8 cellular contexts compared by ENCODE assay signal in genomic region chr11:63937713-63938480, GRCh38. TPM values are rescaled to one million over a fixed set of nuclear protein-coding genes. Genes with fewer than 3 reads are reported as not detected.
DNase-seq lines count a peak whose midpoint lies in the region; ATAC-seq and TF ChIP-seq lines count a peak whose summit lies in the region.

No MANE protein-coding gene starts in this region.

- ATAC-seq in GM18517 (IDR thresholded peaks at IDR 0.05; ENCODE audit: unreplicated experiment) (peak; percentile 16), HG03135 (IDR thresholded peaks at IDR 0.05; ENCODE audit: unreplicated experiment) (peak; percentile 13), HG03108 (IDR thresholded peaks at IDR 0.05; ENCODE audit: unreplicated experiment) (no peak), GM19351 (IDR thresholded peaks at IDR 0.05; ENCODE audit: unreplicated experiment) (no peak)

- H3K4me1 ChIP-seq in ACC112 (ENCODE audit: control insufficient read depth, insufficient read depth, low read length, unreplicated experiment) (peaks cover 7% of the 10 kb centered on the region), fibroblast of lung (ENCODE audit: control insufficient read depth, extremely low read depth, insufficient read depth, low read length) (no peaks in the 10 kb centered on the region), parathyroid adenoma (peaks cover 3% of the 10 kb centered on the region)

- H3K4me2 ChIP-seq in fibroblast of lung (ENCODE audit: extremely low read depth, insufficient read depth, low read length) (peak overlapping the region; percentile 81), parathyroid adenoma (ENCODE audit: low read length) (peak overlapping the region; percentile 82)

- H3K9me3 ChIP-seq in SK-N-MC (ENCODE audit: low read depth, low read length) (no peaks in the 10 kb centered on the region), fibroblast of lung (ENCODE audit: control insufficient read depth, insufficient read depth, low read depth, low read length) (no peaks in the 10 kb centered on the region), parathyroid adenoma (ENCODE audit: control insufficient read depth, low read length) (no peaks in the 10 kb centered on the region)

- H2AFZ ChIP-seq in ACC112 (ENCODE audit: low read length, unreplicated experiment) (peak overlapping the region; percentile 96), fibroblast of lung (ENCODE audit: low read length) (peak overlapping the region; percentile 69), parathyroid adenoma (peak overlapping the region; percentile 79)

- H3K36me3 ChIP-seq in ACC112 (ENCODE audit: insufficient read depth, low read length): no peaks in the 10 kb centered on the region
- no peaks in the 10 kb centered on the region for H3K36me3 ChIP-seq in SK-N-MC (ENCODE audit: insufficient read depth, low read length)
- no peaks in the 10 kb centered on the region for H3K36me3 ChIP-seq in fibroblast of lung (ENCODE audit: control insufficient read depth, insufficient read depth, low read length)
- no peaks in the 10 kb centered on the region for H3K36me3 ChIP-seq in parathyroid adenoma (ENCODE audit: control insufficient read depth, insufficient read depth, low read length)

- peaks cover 37% of the 10 kb centered on the region for H3K79me2 ChIP-seq in ACC112 (ENCODE audit: control insufficient read depth, insufficient read depth, low read length, unreplicated experiment)
- H3K79me2 ChIP-seq in fibroblast of lung (ENCODE audit: control insufficient read depth, insufficient read depth, low read length): peaks cover 11% of the 10 kb centered on the region
- no peaks in the 10 kb centered on the region for H3K79me2 ChIP-seq in parathyroid adenoma

- DNase-seq in SK-N-MC (ENCODE audit: low read depth, low spot score) (no peak), fibroblast of lung (ENCODE audit: low read depth in 2 of 2) (no peak)

- H3K9ac ChIP-seq in SK-N-MC (ENCODE audit: insufficient read length) (peak overlapping the region; percentile 4), fibroblast of lung (ENCODE audit: insufficient read depth, low read length) (peak overlapping the region; percentile 24), parathyroid adenoma (no peak overlapping the region)

- H3K27ac ChIP-seq in ACC112 (ENCODE audit: low read depth, low read length) (peak overlapping the region; percentile 40), SK-N-MC (peak overlapping the region; percentile 55), fibroblast of lung (ENCODE audit: insufficient read depth, low read length) (peak overlapping the region; percentile 64), parathyroid adenoma (peak overlapping the region; percentile 58)

- H3K27me3 ChIP-seq in ACC112 (ENCODE audit: insufficient read depth, low read length): no peaks in the 10 kb centered on the region
- no peaks in the 10 kb centered on the region for H3K27me3 ChIP-seq in fibroblast of lung (ENCODE audit: control insufficient read depth, insufficient read depth, low read length)
- H3K27me3 ChIP-seq in parathyroid adenoma (ENCODE audit: control insufficient read depth, insufficient read depth, low read length): no peaks in the 10 kb centered on the region

- no peaks in the 10 kb centered on the region for H4K20me1 ChIP-seq in fibroblast of lung (ENCODE audit: control insufficient read depth, extremely low read depth, insufficient read depth, low read length)

- H3K4me3 ChIP-seq in ACC112 (ENCODE audit: low read depth, low read length) (peak overlapping the region; percentile 75), SK-N-MC (peak overlapping the region; percentile 96), fibroblast of lung (replicated peaks in 1 of 4; ENCODE audit: control extremely low read depth in 1 of 4, insufficient read depth in 1 of 4, low read depth in 3 of 4, low read length in 4 of 4) (peak overlapping the region; percentile 48 to 86 (median 68)), parathyroid adenoma (ENCODE audit: low read depth, low read length) (peak overlapping the region; percentile 49)

- TF ChIP-seq CTCF in fibroblast of lung (conservative IDR thresholded peaks at IDR 0.05 in 1 of 2, IDR thresholded peaks at IDR 0.05 in 1 of 2; ENCODE audit: low read depth in 1 of 2, low read length in 2 of 2): no peak
- no peak for TF ChIP-seq CTCF in parathyroid adenoma (IDR thresholded peaks at IDR 0.05)

RNA-seq across cellular contexts. Expression of gene NAA40, which starts 0.9 kb away (rescaled TPM):
- total RNA-seq in fibroblast of lung: 7.2 and 9.2 TPM in 2 replicates
- polyA plus RNA-seq in fibroblast of lung: 19.1 and 19.7 TPM in 2 replicates
- polyA plus RNA-seq in fibroblast of lung (2012): 9.7 and 12.2 TPM in 2 replicates
- polyA minus RNA-seq in fibroblast of lung (ENCODE audit: low replicate concordance): 14.0 and 16.3 TPM in 2 replicates

RNA-seq across cellular contexts. Expression of gene RCOR2, which starts 20.9 kb away (rescaled TPM):
- total RNA-seq in fibroblast of lung: 4.1 and 5.6 TPM in 2 replicates
- 1.8 and 3.9 TPM in 2 replicates for polyA plus RNA-seq in fibroblast of lung
- 2.1 and 4.9 TPM in 2 replicates for polyA plus RNA-seq in fibroblast of lung (2012)
- polyA minus RNA-seq in fibroblast of lung (ENCODE audit: low replicate concordance): 2.2 and 10.4 TPM in 2 replicates

RNA-seq across cellular contexts. Expression of gene COX8A, which starts 36.5 kb away (rescaled TPM):
- total RNA-seq in fibroblast of lung: 255 and 409 TPM in 2 replicates
- 200 and 330 TPM in 2 replicates for polyA plus RNA-seq in fibroblast of lung
- 442 and 742 TPM in 2 replicates for polyA plus RNA-seq in fibroblast of lung (2012)
- polyA minus RNA-seq in fibroblast of lung (ENCODE audit: low replicate concordance): 456 and 866 TPM in 2 replicates

RNA-seq across cellular contexts. Expression of gene OTUB1, which starts 48.3 kb away (rescaled TPM):
- 36.5 and 37.8 TPM in 2 replicates for total RNA-seq in fibroblast of lung
- polyA plus RNA-seq in fibroblast of lung: 113 and 154 TPM in 2 replicates
- polyA plus RNA-seq in fibroblast of lung (2012): 75.7 and 116 TPM in 2 replicates
- 133 and 137 TPM in 2 replicates for polyA minus RNA-seq in fibroblast of lung (ENCODE audit: low replicate concordance)

Comparison
In these comparisons a context has a peak if more than half of its experiments do, and no peak if none do; other contexts are left out.
1. ATAC-seq: peak in GM18517 (single experiment) and HG03135 (single experiment); none in HG03108 (single experiment) and GM19351 (single experiment).
2. Peak in every context shown above with its lines, with median percentiles within 50 percentile points of each other: H2AFZ ChIP-seq, H3K27ac ChIP-seq and H3K4me3 ChIP-seq.